8 cellular contexts compared by ENCODE assay signal in genomic region chr6:36120539-36120938, GRCh38. TPM values are rescaled to one million over a fixed set of nuclear protein-coding genes. Genes with fewer than 3 reads are reported as not detected.
A peak's percentile ranks its signal among the peaks of the same experiment; 100 is the strongest.
DNase-seq lines count a peak whose midpoint lies in the region; ATAC-seq lines count a peak whose summit lies in the region.

No MANE protein-coding gene starts in this region.

- peak overlapping the region; percentile 17 for H3K4me3 ChIP-seq in Jurkat, Clone E6-1 (ENCODE audit: low read length)

- DNase-seq in Jurkat, Clone E6-1 (ENCODE audit: low read depth, low spot score): peak; percentile 72
- DNase-seq in activated CD4-positive, CD25-positive, alpha-beta regulatory T cell (lab: John Stamatoyannopoulos, UW): peak; percentile 21 to 59 (median 52)
- DNase-seq in effector CD8-positive, alpha-beta T cell (lab: John Stamatoyannopoulos, UW): peak; percentile 58
- peak; percentile 46 for DNase-seq in stimulated activated CD8-positive, alpha-beta memory T cell treated with anti-CD3 and anti-CD28 coated beads, Interleukin-15, amount 100 ng/mL, for 1 hour (ENCODE audit: low read depth)
- DNase-seq in NCI-H2227 (lab: John Stamatoyannopoulos, UW; ENCODE audit: unreplicated experiment): no peak
- no peak for DNase-seq in occipital lobe (lab: John Stamatoyannopoulos, UW)

- no peak for ATAC-seq in GM21390 (IDR thresholded peaks at IDR 0.05; ENCODE audit: unreplicated experiment)
- ATAC-seq in HG02623 (IDR thresholded peaks at IDR 0.05; ENCODE audit: unreplicated experiment): no peak

RNA-seq across cellular contexts. Expression of gene MAPK13, which starts 9.8 kb away (rescaled TPM):
- polyA plus RNA-seq in Jurkat, Clone E6-1 (2012; ENCODE audit: insufficient read depth, insufficient read length): 1.1 TPM
- total RNA-seq in occipital lobe: 3.0 TPM

Comparison
In these comparisons a context has a peak if more than half of its experiments do, and no peak if none do; other contexts are left out.
1. DNase-seq: peak in Jurkat, Clone E6-1 (single experiment), activated CD4-positive, CD25-positive, alpha-beta regulatory T cell (4 of 4), effector CD8-positive, alpha-beta T cell (single experiment) and stimulated activated CD8-positive, alpha-beta memory T cell treated with anti-CD3 and anti-CD28 coated beads, Interleukin-15, amount 100 ng/mL, for 1 hour (single experiment); none in NCI-H2227 (single experiment) and occipital lobe (single experiment).